8 cellular contexts compared by ENCODE assay signal in the genomic region with DNA sequence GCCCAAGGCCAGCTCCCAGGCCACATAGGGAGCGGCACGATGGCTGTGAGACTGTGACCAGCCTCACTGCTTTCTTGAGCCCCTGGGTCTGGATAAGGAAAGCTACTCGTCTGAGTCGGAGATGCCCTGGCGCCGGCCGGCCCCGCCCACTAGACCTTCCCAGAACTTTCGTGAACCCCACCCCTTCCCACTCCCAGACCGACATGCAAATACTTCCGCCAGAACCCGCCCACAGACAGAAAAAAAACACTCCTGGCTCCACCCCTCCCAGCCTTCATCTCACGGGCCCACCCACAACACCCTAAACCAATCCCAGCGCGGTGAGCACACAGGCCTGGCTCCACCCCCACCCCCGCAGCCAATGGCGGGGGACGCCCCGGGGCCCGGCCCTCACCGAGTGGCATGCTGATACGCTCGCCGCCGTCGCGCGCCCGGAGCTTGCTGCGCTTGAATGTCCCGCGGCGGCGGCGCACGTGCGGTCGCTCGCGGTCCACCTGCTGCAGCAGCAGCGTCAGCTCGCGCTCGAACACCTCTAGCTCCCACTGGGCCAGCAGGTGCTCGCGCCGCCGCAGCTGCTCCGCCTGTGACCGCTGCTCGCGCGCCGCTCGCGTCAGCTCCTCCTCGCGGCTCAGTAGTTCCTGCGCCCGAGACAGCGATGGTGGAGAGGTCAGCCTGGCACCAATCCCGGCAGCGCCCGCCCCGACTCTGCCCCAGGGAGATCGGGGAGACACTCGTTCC. TPM values are rescaled to one million over a fixed set of nuclear protein-coding genes. Genes with fewer than 3 reads are reported as not detected.
A peak's percentile ranks its signal among the peaks of the same experiment; 100 is the strongest.
DNase-seq lines count a peak whose midpoint lies in the region; ATAC-seq and TF ChIP-seq lines count a peak whose summit lies in the region.

No MANE protein-coding gene starts in this region.

- no peaks in the 10 kb centered on the region for H3K36me3 Mint-ChIP-seq in T-helper 17 cell (ENCODE audit: low read depth)

- H3K36me3 ChIP-seq in muscle layer of colon (ENCODE audit: insufficient read depth, low read length) (peaks cover 56% of the 10 kb centered on the region), aorta (ENCODE audit: control insufficient read depth in 1 of 2, insufficient read depth in 2 of 2, low read length in 1 of 2) (peaks cover 2 to 3% of the 10 kb centered on the region in 2 donors)

- H3K4me1 Mint-ChIP-seq in T-helper 17 cell: peaks cover 23% of the 10 kb centered on the region

- H3K4me3 ChIP-seq in fibroblast of the aortic adventitia (ENCODE audit: low read depth, low read length) (peak overlapping the region; percentile 37), muscle layer of colon (ENCODE audit: low read depth in 1 of 2, low read length in 2 of 2) (peak overlapping the region; percentile 30 to 52), aorta (ENCODE audit: low read length in 2 of 2) (no peak overlapping the region)

- H3K9ac ChIP-seq in muscle layer of colon (ENCODE audit: low read length): peak overlapping the region; percentile 15

- H3K9me3 ChIP-seq in T-helper 17 cell (ENCODE audit: control insufficient read depth, low read length, poor library complexity, severe bottlenecking) (no peaks in the 10 kb centered on the region), muscle layer of colon (ENCODE audit: low read length) (no peaks in the 10 kb centered on the region), aorta (ENCODE audit: control insufficient read depth, low read length) (no peaks in the 10 kb centered on the region)

- no peak overlapping the region for H3K4me3 Mint-ChIP-seq in T-helper 17 cell

- H3K27me3 ChIP-seq in muscle layer of colon (ENCODE audit: control insufficient read depth in 1 of 2, insufficient read depth in 2 of 2, low read length in 2 of 2): no peaks in the 10 kb centered on the region
- no peaks in the 10 kb centered on the region for H3K27me3 ChIP-seq in aorta (ENCODE audit: control insufficient read depth in 1 of 2, insufficient read depth in 2 of 2, low read length in 1 of 2)

- intact Hi-C loops in aorta (cut with DNase I): loop anchor here in 1 of 2 donors (2.0 kb wide), 1 partner anchor 32 kb away; no protein-coding TSS in a partner anchor

- ATAC-seq in T-helper 17 cell (peak; percentile 65), aorta (ENCODE audit: low FRiP score) (peak; percentile 96), HG03135 (IDR thresholded peaks at IDR 0.05; ENCODE audit: unreplicated experiment) (no peak), GM21737 (IDR thresholded peaks at IDR 0.05; ENCODE audit: unreplicated experiment) (no peak)

- H3K27ac ChIP-seq in muscle layer of colon (ENCODE audit: low read depth, low read length) (peak overlapping the region; percentile 84), aorta (ENCODE audit: low read depth in 1 of 2, low read length in 2 of 2) (peak overlapping the region in 1 of 2 donors; percentile 26)

- DNase-seq in GM04504 (ENCODE audit: low read depth): peak; percentile 86
- no peak for DNase-seq in T-helper 17 cell
- peak; percentile 95 for DNase-seq in fibroblast of the aortic adventitia (ENCODE audit: low read depth)
- peak; percentile 93 to 97 for DNase-seq in aorta
- DNase-seq in activated CD8-positive, alpha-beta memory T cell treated with anti-CD3 and anti-CD28 coated beads, Interleukin-2, amount 50 U/mL, for 4 hours: no peak

- TF ChIP-seq CTCF in fibroblast of the aortic adventitia (IDR thresholded peaks at IDR 0.05; ENCODE audit: insufficient read depth, low read length): no peak

- H3K4me1 ChIP-seq in muscle layer of colon (ENCODE audit: insufficient read depth, low read length): peaks cover 40% of the 10 kb centered on the region
- peaks cover 0 to 2% of the 10 kb centered on the region in 2 donors for H3K4me1 ChIP-seq in aorta (ENCODE audit: control insufficient read depth in 1 of 2, insufficient read depth in 2 of 2, low read length in 2 of 2)

- WGBS in aorta, 2 donors: 34 to 36% methylated on average over 67 of the region's 67 CpGs

- H3K27ac Mint-ChIP-seq in T-helper 17 cell: peak overlapping the region; percentile 56

- H3K27me3 Mint-ChIP-seq in T-helper 17 cell: no peaks in the 10 kb centered on the region

RNA-seq across cellular contexts. Expression of gene MAP3K11, which starts 7.0 kb away (rescaled TPM):
- total RNA-seq in T-helper 17 cell (10 to 100 TPM; 63.1 to 64.6 TPM), fibroblast of the aortic adventitia (ENCODE audit: low replicate concordance) (22.4 and 30.4 TPM in 2 replicates), aorta (10 to 100 TPM; 51.3 to 87.9 TPM)
- 10 to 100 TPM; 34.2 to 78.8 TPM for polyA plus RNA-seq in aorta

RNA-seq across cellular contexts. Expression of gene PCNX3, which starts 8.5 kb away (rescaled TPM):
- 10 to 100 TPM; 56.0 to 60.5 TPM for total RNA-seq in T-helper 17 cell
- 21.8 and 31.5 TPM in 2 replicates for total RNA-seq in fibroblast of the aortic adventitia (ENCODE audit: low replicate concordance)
- 10 to 100 TPM; 24.8 to 28.8 TPM for total RNA-seq in aorta
- 10 to 100 TPM in 1 of 2 donors, 1 to 10 TPM in 1; 3.9 to 50.0 TPM for polyA plus RNA-seq in aorta

RNA-seq across cellular contexts. Expression of gene KCNK7, which starts 11.4 kb away (rescaled TPM):
- total RNA-seq in T-helper 17 cell (1 to 10 TPM; 4.7 to 5.7 TPM), fibroblast of the aortic adventitia (ENCODE audit: low replicate concordance) (0.09 and 0.65 TPM in 2 replicates), aorta (1 to 10 TPM in 1 of 2 donors, under 1 TPM in 1; 0.93 to 1.3 TPM)
- 1 to 10 TPM in 1 of 2 donors, not detected in 1; 7.3 TPM for polyA plus RNA-seq in aorta

RNA-seq across cellular contexts. Expression of gene SIPA1, which starts 30.9 kb away (rescaled TPM):
- total RNA-seq in T-helper 17 cell: 100 to 1,000 TPM; 142 to 182 TPM
- 7.5 and 21.7 TPM in 2 replicates for total RNA-seq in fibroblast of the aortic adventitia (ENCODE audit: low replicate concordance)
- 10 to 100 TPM; 67.0 to 75.1 TPM for total RNA-seq in aorta
- polyA plus RNA-seq in aorta: 100 to 1,000 TPM in 1 of 2 donors, 10 to 100 TPM in 1; 25.2 to 147 TPM

RNA-seq across cellular contexts. Expression of gene EHBP1L1, which starts 31.2 kb away (rescaled TPM):
- total RNA-seq in T-helper 17 cell (100 to 1,000 TPM; 123 to 152 TPM), fibroblast of the aortic adventitia (ENCODE audit: low replicate concordance) (52.2 and 58.5 TPM in 2 replicates), aorta (100 to 1,000 TPM; 235 to 266 TPM)
- polyA plus RNA-seq in aorta: 100 to 1,000 TPM in 1 of 2 donors, 10 to 100 TPM in 1; 53.2 to 316 TPM

Comparison
In these comparisons a context has a peak if more than half of its experiments do, and no peak if none do; other contexts are left out.
1. DNase-seq: peak in GM04504 (single experiment), fibroblast of the aortic adventitia (single experiment) and aorta (2 of 2); none in T-helper 17 cell (0 of 3) and activated CD8-positive, alpha-beta memory T cell treated with anti-CD3 and anti-CD28 coated beads, Interleukin-2, amount 50 U/mL, for 4 hours (single experiment).
2. ATAC-seq: peak in T-helper 17 cell (single experiment) and aorta (single experiment); none in HG03135 (single experiment) and GM21737 (single experiment).
3. H3K4me3 ChIP-seq: peak in fibroblast of the aortic adventitia (single experiment) and muscle layer of colon (2 of 2); none in aorta (0 of 2).